8 cellular contexts compared by ENCODE assay signal in genomic region chr12:109995703-109996482, GRCh38. TPM values are rescaled to one million over a fixed set of nuclear protein-coding genes. Genes with fewer than 3 reads are reported as not detected.
A peak's percentile ranks its signal among the peaks of the same experiment; 100 is the strongest.
DNase-seq lines count a peak whose midpoint lies in the region; ATAC-seq and TF ChIP-seq lines count a peak whose summit lies in the region.

Gene GIT2, minus strand, starts transcription at chr12:109996368. Its CDS starts 144 bp downstream, at chr12:109996224.

- H3K9me3 ChIP-seq in adipocyte (ENCODE audit: control insufficient read depth, low read length) (no peaks in the 10 kb centered on the region), cardiac muscle cell (ENCODE audit: low read depth) (no peaks in the 10 kb centered on the region), parathyroid adenoma (ENCODE audit: control insufficient read depth, low read length) (no peaks in the 10 kb centered on the region), tibial artery (no peaks in the 10 kb centered on the region)

- intact Hi-C loops in tibial artery (cut with DNase I; ENCODE audit: low total_unique reads) = loop anchor here (5.0 kb wide), 1 partner anchor 424 kb away; the partner anchor contains the start of genes MMAB and MVK

- peak within 1 kb of the TSS; percentile 63 for H3K4me2 ChIP-seq in parathyroid adenoma (ENCODE audit: low read length)

- DNase-seq in NCI-H1436 treated with DMSO at 0.1 percent for 48 hours (lab: John Stamatoyannopoulos, UW) = peak; percentile 58
- DNase-seq in T follicular helper cell (ENCODE audit: low read depth) = peak; percentile 91
- peak; percentile 96 for DNase-seq in adipocyte (ENCODE audit: low read depth)
- peak; percentile 92 to 96 for DNase-seq in cardiac muscle cell (ENCODE audit: low read depth in 1 of 2, low spot score in 1 of 2)
- DNase-seq in tibial artery = peak; percentile 94 to 95

- peak within 1 kb of the TSS; percentile 99 for H3K4me3 ChIP-seq in GM12875 (ENCODE audit: low read depth, low read length)
- H3K4me3 ChIP-seq in adipocyte (ENCODE audit: low read length) = peak within 1 kb of the TSS; percentile 90
- H3K4me3 ChIP-seq in cardiac muscle cell = peak within 1 kb of the TSS; percentile 73
- peak within 1 kb of the TSS; percentile 80 for H3K4me3 ChIP-seq in parathyroid adenoma (ENCODE audit: low read depth, low read length)
- peak within 1 kb of the TSS; percentile 93 to 100 for H3K4me3 ChIP-seq in tibial artery

- H3K79me2 ChIP-seq in parathyroid adenoma = peaks cover 14% of the 10 kb centered on the region

- H2AFZ ChIP-seq in parathyroid adenoma = peak within 1 kb of the TSS; percentile 91

- TF ChIP-seq CTCF in GM12875 (IDR thresholded peaks at IDR 0.05; ENCODE audit: borderline replicate concordance, insufficient read depth, low read depth, low read length) (no peak), cardiac muscle cell (IDR thresholded peaks at IDR 0.05; ENCODE audit: low read depth, low read length) (no peak), parathyroid adenoma (IDR thresholded peaks at IDR 0.05) (no peak), tibial artery (IDR thresholded peaks at IDR 0.05) (no peak)

- ATAC-seq in HG02840 (IDR thresholded peaks at IDR 0.05; ENCODE audit: low FRiP score, unreplicated experiment) = peak; percentile 58

- H3K27ac ChIP-seq in cardiac muscle cell (peak within 1 kb of the TSS; percentile 63), parathyroid adenoma (peak within 1 kb of the TSS; percentile 29), tibial artery (peak within 1 kb of the TSS; percentile 76 to 78)

- H3K27me3 ChIP-seq in adipocyte (replicated peaks; ENCODE audit: control insufficient read depth, insufficient read depth, low read length) (no peaks in the 10 kb centered on the region), cardiac muscle cell (no peaks in the 10 kb centered on the region), parathyroid adenoma (ENCODE audit: control insufficient read depth, insufficient read depth, low read length) (no peaks in the 10 kb centered on the region), tibial artery (no peaks in the 10 kb centered on the region)

- H3K4me1 ChIP-seq in adipocyte (ENCODE audit: control insufficient read depth, insufficient read depth, low read length) (peaks cover 26% of the 10 kb centered on the region), cardiac muscle cell (ENCODE audit: low read depth) (no peaks in the 10 kb centered on the region), parathyroid adenoma (peaks cover 4% of the 10 kb centered on the region), tibial artery (peaks cover 0 to 42% (median 23%) of the 10 kb centered on the region in 4 donors)

- H3K9ac ChIP-seq in adipocyte (ENCODE audit: low read length) = peak within 1 kb of the TSS; percentile 97
- peak within 1 kb of the TSS; percentile 74 for H3K9ac ChIP-seq in parathyroid adenoma

- H3K36me3 ChIP-seq in adipocyte (ENCODE audit: control insufficient read depth, insufficient read depth, low read length, severe bottlenecking) (peaks cover 3% of the 10 kb centered on the region), cardiac muscle cell (peaks cover 3% of the 10 kb centered on the region), parathyroid adenoma (ENCODE audit: control insufficient read depth, insufficient read depth, low read length) (no peaks in the 10 kb centered on the region), tibial artery (peaks cover 0 to 6% (median 3%) of the 10 kb centered on the region in 3 donors)

RNA-seq across cellular contexts. Expression of gene GIT2, which starts in this region (rescaled TPM):
- total RNA-seq in cardiac muscle cell = 24.3 and 25.7 TPM in 2 replicates
- 23.3 and 34.7 TPM in 2 replicates for polyA plus RNA-seq in cardiac muscle cell

Comparison
In these comparisons a context has a peak if more than half of its experiments do, and no peak if none do; other contexts are left out.
1. Peak in every context shown above with its lines: DNase-seq, ATAC-seq, H3K4me3 ChIP-seq and H3K27ac ChIP-seq.